Comparison of ENCODE assay signal across 20 cellular contexts in genomic region chr6:140064371-140064770, GRCh38.
"Had no signal": no experiment of that assay in that cellular context is flagged by ENCODE, and none has a peak within 500 bp of the region (broad histone marks: within the 10 kb centered on the region; RNA-seq: fewer than 3 reads in every experiment).

No MANE protein-coding gene starts in this region.

- H3K4me3 ChIP-seq: ascending aorta, pancreas, tibial artery, vagina had no signal

- H3K27me3 ChIP-seq: ascending aorta, pancreas, tibial artery, vagina had no signal

- FAIRE-seq: islet of Langerhans, pancreas had no signal

- H3K36me3 Mint-ChIP-seq: naive B cell had no signal

- H3K27ac Mint-ChIP-seq: activated T-cell treated with anti-CD3 and anti-CD28 coated beads, Interleukin-2, amount 50 U/mL, for 72 hours; naive B cell had no signal

- DNase-seq: activated CD4-positive, alpha-beta T cell treated with anti-CD3 and anti-CD28 coated beads for 1 hour; activated CD8-positive, alpha-beta memory T cell treated with anti-CD3 and anti-CD28 coated beads for 24 hours; activated effector memory CD4-positive, alpha-beta T cell treated with anti-CD3 and anti-CD28 coated beads, Interleukin-2, amount 50 U/mL, for 16 hours; activated naive CD4-positive, alpha-beta T cell treated with anti-CD3 and anti-CD28 coated beads, Interleukin-2, amount 50 U/mL, for 16 hours; activated T-cell treated with anti-CD3 and anti-CD28 coated beads, Interleukin-2, amount 50 U/mL, for 72 hours; dermis blood vessel endothelial cell; effector memory CD4-positive, alpha-beta T cell; hippocampal formation; left cardiac atrium; naive B cell; pancreas; stimulated activated CD4-positive, alpha-beta T cell treated with anti-CD3 and anti-CD28 coated beads, Interleukin-2, amount 100 ng/mL, for 24 hours; stimulated activated naive CD8-positive, alpha-beta T cell treated with anti-CD3 and anti-CD28 coated beads, Interleukin-15, Interleukin-2, amounts not matched to agents 100 U/mL and 50 U/mL, for 24 hours; substantia nigra; tibial artery; WERI-Rb-1 had no signal

- H3K36me3 ChIP-seq: ascending aorta, pancreas, tibial artery, vagina, WERI-Rb-1 had no signal

- H3K27ac ChIP-seq: ascending aorta, pancreas, vagina, WERI-Rb-1 had no signal

- H3K4me1 Mint-ChIP-seq: naive B cell had no signal

- H3K9me3 Mint-ChIP-seq: activated T-cell treated with anti-CD3 and anti-CD28 coated beads, Interleukin-2, amount 50 U/mL, for 72 hours had no signal

- H3K4me3 Mint-ChIP-seq: activated T-cell treated with anti-CD3 and anti-CD28 coated beads, Interleukin-2, amount 50 U/mL, for 72 hours; naive B cell; neural crest cell had no signal

- H3K9me3 ChIP-seq: ascending aorta, pancreas, tibial artery, vagina had no signal

- H3K27me3 Mint-ChIP-seq: naive B cell had no signal

- ATAC-seq: activated T-cell treated with anti-CD3 and anti-CD28 coated beads, Interleukin-2, amount 50 U/mL, for 72 hours; left cardiac atrium; pancreas; stimulated activated naive CD8-positive, alpha-beta T cell treated with anti-CD3 and anti-CD28 coated beads, Interleukin-15, Interleukin-2, amounts not matched to agents 100 U/mL and 50 U/mL, for 24 hours had no signal

- H3K4me1 ChIP-seq: pancreas had no signal
